14 cellular contexts compared by ENCODE assay signal in genomic region chr2:54955674-54956391, GRCh38.
DNase-seq lines count a peak whose midpoint lies in the region; ATAC-seq and TF ChIP-seq lines count a peak whose summit lies in the region.
"Had no signal": no experiment of that assay in that cellular context is flagged by ENCODE, and none has a peak within 500 bp of the region (broad histone marks: within the 10 kb centered on the region; RNA-seq: fewer than 3 reads in every experiment).

No MANE protein-coding gene starts in this region.

- no peak for TF ChIP-seq CTCF in brain (conservative IDR thresholded peaks at IDR 0.05)
- TF ChIP-seq CTCF in left ventricle myocardium inferior (IDR thresholded peaks at IDR 0.05; ENCODE audit: borderline replicate concordance) = no peak

- no peaks in the 10 kb centered on the region for H3K27me3 Mint-ChIP-seq in brain
- H3K27me3 Mint-ChIP-seq in natural killer cell treated with Interleukin-12 subunit alpha and Interleukin-12 subunit beta and Interleukin-15 and Interleukin-18, amount 100 ng/mL, for 72 hours = no peaks in the 10 kb centered on the region
- H3K27me3 Mint-ChIP-seq: activated T-cell treated with anti-CD3 and anti-CD28 coated beads, Interleukin-2, amount 50 U/mL, for 24 hours had no signal

- no peak overlapping the region for H3K27ac ChIP-seq in left ventricle myocardium inferior (replicated peaks)
- H3K27ac ChIP-seq: SK-N-MC, spleen had no signal

- H3K4me3 ChIP-seq in left ventricle myocardium inferior = no peak overlapping the region
- H3K4me3 ChIP-seq: SK-N-MC, spleen had no signal

- no peaks in the 10 kb centered on the region for H3K9me3 Mint-ChIP-seq in brain
- H3K9me3 Mint-ChIP-seq in natural killer cell treated with Interleukin-12 subunit alpha and Interleukin-12 subunit beta and Interleukin-15 and Interleukin-18, amount 100 ng/mL, for 72 hours = no peaks in the 10 kb centered on the region
- H3K9me3 Mint-ChIP-seq: activated T-cell treated with anti-CD3 and anti-CD28 coated beads, Interleukin-2, amount 50 U/mL, for 24 hours; CD8-positive, alpha-beta T cell had no signal

- H3K4me3 Mint-ChIP-seq in brain = no peak overlapping the region
- peak overlapping the region; percentile 71 for H3K4me3 Mint-ChIP-seq in natural killer cell treated with Interleukin-12 subunit alpha and Interleukin-12 subunit beta and Interleukin-15 and Interleukin-18, amount 100 ng/mL, for 72 hours
- H3K4me3 Mint-ChIP-seq: activated T-cell treated with anti-CD3 and anti-CD28 coated beads, Interleukin-2, amount 50 U/mL, for 24 hours; CD8-positive, alpha-beta T cell had no signal

- peaks cover 89% of the 10 kb centered on the region for H3K27me3 ChIP-seq in left ventricle myocardium inferior (ENCODE audit: low read depth)
- H3K27me3 ChIP-seq: spleen had no signal

- DNase-seq in DMS153 (lab: John Stamatoyannopoulos, UW) (peak; percentile 11), KBM-7 (peak; percentile 46), left ventricle myocardium inferior (no peak), A172 (ENCODE audit: low spot score) (no peak)
- DNase-seq in natural killer cell treated with Interleukin-12 subunit alpha and Interleukin-12 subunit beta and Interleukin-15 and Interleukin-18, amount 100 ng/mL, for 72 hours (ENCODE audit: low spot score) = no peak
- DNase-seq: activated T-cell treated with anti-CD3 and anti-CD28 coated beads, Interleukin-2, amount 50 U/mL, for 24 hours; CD8-positive, alpha-beta T cell; cortex of kidney; NCI-H1694 treated with DMSO at 0.1 percent for 48 hours; spleen had no signal

- no peaks in the 10 kb centered on the region for H3K9me3 ChIP-seq in left ventricle myocardium inferior (replicated peaks)
- H3K9me3 ChIP-seq: spleen had no signal

- peaks cover 6% of the 10 kb centered on the region for H3K36me3 Mint-ChIP-seq in brain
- no peaks in the 10 kb centered on the region for H3K36me3 Mint-ChIP-seq in natural killer cell treated with Interleukin-12 subunit alpha and Interleukin-12 subunit beta and Interleukin-15 and Interleukin-18, amount 100 ng/mL, for 72 hours

- peak; percentile 47 to 60 for ATAC-seq in natural killer cell treated with Interleukin-12 subunit alpha and Interleukin-12 subunit beta and Interleukin-15 and Interleukin-18, amount 100 ng/mL, for 72 hours
- no peak for ATAC-seq in HG03378 (IDR thresholded peaks at IDR 0.05; ENCODE audit: unreplicated experiment)
- ATAC-seq: activated CD4-positive, CD25-positive, alpha-beta regulatory T cell treated with anti-CD3 and anti-CD28 coated beads, Interleukin-2, amount 50 U/mL, for 24 hours; CD8-positive, alpha-beta T cell had no signal

- intact Hi-C loops in left ventricle myocardium inferior (cut with micrococcal nuclease) = no loop called here

- no peaks in the 10 kb centered on the region for H3K36me3 ChIP-seq in left ventricle myocardium inferior
- H3K36me3 ChIP-seq: spleen had no signal

- no peaks in the 10 kb centered on the region for H3K4me1 ChIP-seq in left ventricle myocardium inferior
- H3K4me1 ChIP-seq: spleen had no signal

- in situ Hi-C loops in KBM-7 (cut with MboI; ENCODE audit: low pct_unique_long_range_greater_than_20kb, low sequenced_read_pairs) = no loop called here

- peak overlapping the region in 3 of 5 experiments; percentile 58 to 83 (median 60) for H3K27ac Mint-ChIP-seq in brain
- peak overlapping the region; percentile 86 to 97 for H3K27ac Mint-ChIP-seq in natural killer cell treated with Interleukin-12 subunit alpha and Interleukin-12 subunit beta and Interleukin-15 and Interleukin-18, amount 100 ng/mL, for 72 hours
- H3K27ac Mint-ChIP-seq: activated T-cell treated with anti-CD3 and anti-CD28 coated beads, Interleukin-2, amount 50 U/mL, for 24 hours; CD8-positive, alpha-beta T cell had no signal

- peaks cover 16% of the 10 kb centered on the region for H3K4me1 Mint-ChIP-seq in brain
- peaks cover 47 to 48% of the 10 kb centered on the region in 2 donors for H3K4me1 Mint-ChIP-seq in natural killer cell treated with Interleukin-12 subunit alpha and Interleukin-12 subunit beta and Interleukin-15 and Interleukin-18, amount 100 ng/mL, for 72 hours (ENCODE audit: low read depth in 2 of 2)

Comparison
In these comparisons a context has a peak if more than half of its experiments do, and no peak if none do; other contexts are left out.
1. DNase-seq: peak in DMS153 (single experiment) and KBM-7 (single experiment); none in natural killer cell treated with Interleukin-12 subunit alpha and Interleukin-12 subunit beta and Interleukin-15 and Interleukin-18, amount 100 ng/mL, for 72 hours (single experiment), left ventricle myocardium inferior (single experiment) and A172 (single experiment).